16 cellular contexts compared by ENCODE assay signal in genomic region chr17:72305964-72306551, GRCh38.
DNase-seq lines count a peak whose midpoint lies in the region; ATAC-seq and TF ChIP-seq lines count a peak whose summit lies in the region.
"Had no signal": no experiment of that assay in that cellular context is flagged by ENCODE, and none has a peak within 500 bp of the region (broad histone marks: within the 10 kb centered on the region; RNA-seq: fewer than 3 reads in every experiment).

No MANE protein-coding gene starts in this region.

- no peak overlapping the region for H3K4me3 ChIP-seq in H7 (ENCODE audit: insufficient read depth, low read depth, low read length)
- no peak overlapping the region for H3K4me3 ChIP-seq in gastrocnemius medialis
- H3K4me3 ChIP-seq: Peyer's patch, transverse colon had no signal

- no peaks in the 10 kb centered on the region for H3K9me3 ChIP-seq in gastrocnemius medialis
- H3K9me3 ChIP-seq: Peyer's patch, transverse colon had no signal

- peak; percentile 53 to 56 for ATAC-seq in gastrocnemius medialis
- no peak for ATAC-seq in GM18907 (IDR thresholded peaks at IDR 0.05; ENCODE audit: unreplicated experiment)
- no peak for ATAC-seq in HG03196 (IDR thresholded peaks at IDR 0.05; ENCODE audit: unreplicated experiment)

- peak; percentile 35 for DNase-seq in H7
- peak; percentile 26 for DNase-seq in NOMO-1 treated with dmso at 0.1 percent for 144 hours (lab: John Stamatoyannopoulos, UW; ENCODE audit: unreplicated experiment)
- peak; percentile 81 for DNase-seq in fibroblast of peridontal ligament (ENCODE audit: extremely low read depth)
- peak in 1 of 2 donors; percentile 35 for DNase-seq in gastrocnemius medialis
- DNase-seq in NK-92 (lab: John Stamatoyannopoulos, UW; ENCODE audit: unreplicated experiment), result no peak
- DNase-seq: CD4-positive, CD25-positive, alpha-beta regulatory T cell; central memory CD4-positive, alpha-beta T cell; head of caudate nucleus; kidney; MM.1S; NCI-H2171; Peyer's patch; stimulated activated CD4-positive, alpha-beta T cell treated with anti-CD3 and anti-CD28 coated beads, Interleukin-2, amount 100 ng/mL, for 48 hours; transverse colon had no signal

- in situ Hi-C loops in gastrocnemius medialis (cut with MboI; ENCODE audit: low sequenced_read_pairs in 4 of 4), result loop anchor here in 1 of 4 donors (10.0 kb wide), 1 partner anchor 59 kb away; no protein-coding TSS in a partner anchor

- no peaks in the 10 kb centered on the region for H3K27me3 ChIP-seq in H7 (ENCODE audit: control insufficient read depth, insufficient read depth, low read length)
- no peaks in the 10 kb centered on the region for H3K27me3 ChIP-seq in gastrocnemius medialis
- H3K27me3 ChIP-seq: Peyer's patch, transverse colon had no signal

- no peaks in the 10 kb centered on the region for H3K36me3 ChIP-seq in H7 (replicated peaks; ENCODE audit: control insufficient read depth, insufficient read depth, low read length)
- H3K36me3 ChIP-seq in gastrocnemius medialis, result no peaks in the 10 kb centered on the region
- H3K36me3 ChIP-seq: Peyer's patch, transverse colon had no signal

- H3K27ac ChIP-seq in gastrocnemius medialis, result no peak overlapping the region
- H3K27ac ChIP-seq: Peyer's patch, transverse colon had no signal

- TF ChIP-seq POLR2A in gastrocnemius medialis (IDR thresholded peaks at IDR 0.05), result no peak

- TF ChIP-seq CTCF in gastrocnemius medialis (IDR thresholded peaks at IDR 0.05 in 4 of 5, conservative IDR thresholded peaks at IDR 0.05 in 1 of 5), result no peak

- H3K4me1 ChIP-seq in gastrocnemius medialis, result no peaks in the 10 kb centered on the region
- H3K4me1 ChIP-seq: transverse colon had no signal

- intact Hi-C loops in gastrocnemius medialis (cut with DNase I; ENCODE audit: low total_unique reads), result no loop called here

Comparison
In these comparisons a context has a peak if more than half of its experiments do, and no peak if none do; other contexts are left out.
1. ATAC-seq: peak in gastrocnemius medialis (2 of 2); none in GM18907 (single experiment) and HG03196 (single experiment).